1 cellular context compared by ENCODE assay signal in the genomic region with DNA sequence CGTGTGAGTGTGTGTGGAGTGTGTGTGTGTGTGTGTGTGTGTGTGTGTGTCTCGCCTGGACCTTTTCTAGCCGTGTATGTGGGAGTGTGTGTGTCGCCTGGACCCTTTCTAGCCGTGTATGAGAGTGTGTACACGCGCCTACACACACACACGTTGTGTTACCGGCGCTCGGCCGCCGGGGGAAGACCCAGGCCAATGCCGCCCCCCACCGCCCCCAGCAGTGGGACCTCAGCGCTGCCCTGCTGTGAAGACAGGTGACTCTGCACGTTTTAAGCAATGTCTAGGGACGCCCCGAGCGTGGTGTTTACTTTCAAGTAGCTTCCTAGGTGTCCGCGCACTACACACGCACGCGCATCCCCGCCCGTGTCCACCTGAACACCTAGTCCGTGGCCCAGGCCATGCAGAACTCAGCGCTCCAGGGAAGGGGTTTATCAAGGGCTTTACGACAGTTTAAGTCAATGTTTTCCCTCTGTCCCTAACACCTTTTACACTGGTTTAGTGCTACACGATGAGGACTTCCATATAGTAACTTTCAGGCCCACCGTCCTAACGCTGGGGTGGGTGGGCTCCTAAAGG.
A peak's percentile ranks its signal among the peaks of the same experiment; 100 is the strongest.
TF ChIP-seq lines count a peak whose summit lies in the region.

No MANE protein-coding gene starts in this region.

TF ChIP-seq in WTC11, 78 proteins besides CTCF, POLR2A, EP300 and RAD21 (continued from another document):
- TF ChIP-seq, protein P1, sequence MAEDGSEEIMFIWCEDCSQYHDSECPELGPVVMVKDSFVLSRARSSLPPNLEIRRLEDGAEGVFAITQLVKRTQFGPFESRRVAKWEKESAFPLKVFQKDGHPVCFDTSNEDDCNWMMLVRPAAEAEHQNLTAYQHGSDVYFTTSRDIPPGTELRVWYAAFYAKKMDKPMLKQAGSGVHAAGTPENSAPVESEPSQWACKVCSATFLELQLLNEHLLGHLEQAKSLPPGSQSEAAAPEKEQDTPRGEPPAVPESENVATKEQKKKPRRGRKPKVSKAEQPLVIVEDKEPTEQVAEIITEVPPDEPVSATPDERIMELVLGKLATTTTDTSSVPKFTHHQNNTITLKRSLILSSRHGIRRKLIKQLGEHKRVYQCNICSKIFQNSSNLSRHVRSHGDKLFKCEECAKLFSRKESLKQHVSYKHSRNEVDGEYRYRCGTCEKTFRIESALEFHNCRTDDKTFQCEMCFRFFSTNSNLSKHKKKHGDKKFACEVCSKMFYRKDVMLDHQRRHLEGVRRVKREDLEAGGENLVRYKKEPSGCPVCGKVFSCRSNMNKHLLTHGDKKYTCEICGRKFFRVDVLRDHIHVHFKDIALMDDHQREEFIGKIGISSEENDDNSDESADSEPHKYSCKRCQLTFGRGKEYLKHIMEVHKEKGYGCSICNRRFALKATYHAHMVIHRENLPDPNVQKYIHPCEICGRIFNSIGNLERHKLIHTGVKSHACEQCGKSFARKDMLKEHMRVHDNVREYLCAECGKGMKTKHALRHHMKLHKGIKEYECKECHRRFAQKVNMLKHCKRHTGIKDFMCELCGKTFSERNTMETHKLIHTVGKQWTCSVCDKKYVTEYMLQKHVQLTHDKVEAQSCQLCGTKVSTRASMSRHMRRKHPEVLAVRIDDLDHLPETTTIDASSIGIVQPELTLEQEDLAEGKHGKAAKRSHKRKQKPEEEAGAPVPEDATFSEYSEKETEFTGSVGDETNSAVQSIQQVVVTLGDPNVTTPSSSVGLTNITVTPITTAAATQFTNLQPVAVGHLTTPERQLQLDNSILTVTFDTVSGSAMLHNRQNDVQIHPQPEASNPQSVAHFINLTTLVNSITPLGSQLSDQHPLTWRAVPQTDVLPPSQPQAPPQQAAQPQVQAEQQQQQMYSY (CRISPR knock-in tag; IDR thresholded peaks at IDR 0.05): 0 out of 2 replicates have a peak, but pooled peaks have one; percentile 23
- TF ChIP-seq, protein P2, sequence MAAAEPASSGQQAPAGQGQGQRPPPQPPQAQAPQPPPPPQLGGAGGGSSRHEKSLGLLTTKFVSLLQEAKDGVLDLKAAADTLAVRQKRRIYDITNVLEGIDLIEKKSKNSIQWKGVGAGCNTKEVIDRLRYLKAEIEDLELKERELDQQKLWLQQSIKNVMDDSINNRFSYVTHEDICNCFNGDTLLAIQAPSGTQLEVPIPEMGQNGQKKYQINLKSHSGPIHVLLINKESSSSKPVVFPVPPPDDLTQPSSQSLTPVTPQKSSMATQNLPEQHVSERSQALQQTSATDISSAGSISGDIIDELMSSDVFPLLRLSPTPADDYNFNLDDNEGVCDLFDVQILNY (CRISPR knock-in tag; IDR thresholded peaks at IDR 0.05): no peak
- TF ChIP-seq, protein P3, sequence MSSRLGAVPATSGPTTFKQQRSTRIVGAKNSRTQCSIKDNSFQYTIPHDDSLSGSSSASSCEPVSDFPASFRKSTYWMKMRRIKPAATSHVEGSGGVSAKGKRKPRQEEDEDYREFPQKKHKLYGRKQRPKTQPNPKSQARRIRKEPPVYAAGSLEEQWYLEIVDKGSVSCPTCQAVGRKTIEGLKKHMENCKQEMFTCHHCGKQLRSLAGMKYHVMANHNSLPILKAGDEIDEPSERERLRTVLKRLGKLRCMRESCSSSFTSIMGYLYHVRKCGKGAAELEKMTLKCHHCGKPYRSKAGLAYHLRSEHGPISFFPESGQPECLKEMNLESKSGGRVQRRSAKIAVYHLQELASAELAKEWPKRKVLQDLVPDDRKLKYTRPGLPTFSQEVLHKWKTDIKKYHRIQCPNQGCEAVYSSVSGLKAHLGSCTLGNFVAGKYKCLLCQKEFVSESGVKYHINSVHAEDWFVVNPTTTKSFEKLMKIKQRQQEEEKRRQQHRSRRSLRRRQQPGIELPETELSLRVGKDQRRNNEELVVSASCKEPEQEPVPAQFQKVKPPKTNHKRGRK (CRISPR knock-in tag; IDR thresholded peaks at IDR 0.05; ENCODE audit: borderline replicate concordance): no peak
- no peak for TF ChIP-seq TEAD4 (CRISPR knock-in tag; IDR thresholded peaks at IDR 0.05)
- TF ChIP-seq, protein P4, sequence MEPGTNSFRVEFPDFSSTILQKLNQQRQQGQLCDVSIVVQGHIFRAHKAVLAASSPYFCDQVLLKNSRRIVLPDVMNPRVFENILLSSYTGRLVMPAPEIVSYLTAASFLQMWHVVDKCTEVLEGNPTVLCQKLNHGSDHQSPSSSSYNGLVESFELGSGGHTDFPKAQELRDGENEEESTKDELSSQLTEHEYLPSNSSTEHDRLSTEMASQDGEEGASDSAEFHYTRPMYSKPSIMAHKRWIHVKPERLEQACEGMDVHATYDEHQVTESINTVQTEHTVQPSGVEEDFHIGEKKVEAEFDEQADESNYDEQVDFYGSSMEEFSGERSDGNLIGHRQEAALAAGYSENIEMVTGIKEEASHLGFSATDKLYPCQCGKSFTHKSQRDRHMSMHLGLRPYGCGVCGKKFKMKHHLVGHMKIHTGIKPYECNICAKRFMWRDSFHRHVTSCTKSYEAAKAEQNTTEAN (CRISPR knock-in tag; IDR thresholded peaks at IDR 0.05): peak; percentile 48; the same call in 1 of the 2 replicates
